ENCODE assay signal across 10 cellular contexts in the genomic region with DNA sequence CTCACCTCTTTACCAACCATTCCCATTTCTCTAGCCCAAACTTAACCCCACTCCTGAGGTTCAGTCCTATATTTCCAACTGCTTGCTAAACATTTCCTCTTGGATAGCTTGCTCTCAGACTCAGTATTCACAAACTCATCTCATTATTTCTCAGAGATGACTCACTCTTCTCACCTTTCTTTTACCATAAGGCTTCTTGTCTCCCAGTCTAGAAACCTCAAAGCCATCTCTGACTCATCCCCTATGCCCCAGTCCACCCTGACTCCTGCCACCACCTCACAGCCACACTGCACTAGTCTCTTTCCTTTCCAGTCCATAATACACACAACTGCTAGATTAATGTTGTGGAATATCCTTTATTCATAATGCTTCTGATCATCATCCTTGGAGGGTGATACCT. TPM values are rescaled to one million over a fixed set of nuclear protein-coding genes. Genes with fewer than 3 reads are reported as not detected.
DNase-seq lines count a peak whose midpoint lies in the region; ATAC-seq and TF ChIP-seq lines count a peak whose summit lies in the region.
"Had no signal": no experiment of that assay in that cellular context is flagged by ENCODE, and none has a peak within 500 bp of the region (broad histone marks: within the 10 kb centered on the region; RNA-seq: fewer than 3 reads in every experiment).

No MANE protein-coding gene starts in this region.

- H3K27ac Mint-ChIP-seq in activated CD4-positive, alpha-beta T cell treated with anti-CD3 and anti-CD28 coated beads for 36 hours, result no peak overlapping the region

- H3K27me3 Mint-ChIP-seq in activated CD4-positive, alpha-beta T cell treated with anti-CD3 and anti-CD28 coated beads for 36 hours, result peaks cover 39% of the 10 kb centered on the region

- intact Hi-C loops in activated CD4-positive, alpha-beta T cell treated with anti-CD3 and anti-CD28 coated beads for 36 hours (cut with DNase I, micrococcal nuclease), result loop anchor here in 1 of 2 experiments (5.0 to 10.0 kb wide), 2 partner anchors 320 to 972 kb away; a partner anchor contains a TSS
- intact Hi-C loops in PC-9 (cut with micrococcal nuclease; ENCODE audit: unreplicated experiment), result no loop called here

- peaks cover 26% of the 10 kb centered on the region for H3K4me1 ChIP-seq in PC-9 (replicated peaks; ENCODE audit: insufficient read depth)

- H3K36me3 Mint-ChIP-seq in activated CD4-positive, alpha-beta T cell treated with anti-CD3 and anti-CD28 coated beads for 36 hours (ENCODE audit: low read depth), result no peaks in the 10 kb centered on the region

- H2AFZ ChIP-seq in PC-9, result no peak overlapping the region

- no peaks in the 10 kb centered on the region for H3K27me3 ChIP-seq in PC-9 (ENCODE audit: insufficient read depth, low read depth)

- H3K4me1 Mint-ChIP-seq in activated CD4-positive, alpha-beta T cell treated with anti-CD3 and anti-CD28 coated beads for 36 hours, result peaks cover 14% of the 10 kb centered on the region

- no peak overlapping the region for H3K4me3 ChIP-seq in PC-9

- H3K4me3 Mint-ChIP-seq in activated CD4-positive, alpha-beta T cell treated with anti-CD3 and anti-CD28 coated beads for 36 hours, result no peak overlapping the region

- no peaks in the 10 kb centered on the region for H3K9me2 ChIP-seq in PC-9 (ENCODE audit: insufficient read depth)

- no peaks in the 10 kb centered on the region for H3K36me3 ChIP-seq in PC-9 (ENCODE audit: low read depth)

- peak overlapping the region; percentile 40 for H3K4me2 ChIP-seq in PC-9

- H3K79me2 ChIP-seq in PC-9 (ENCODE audit: low read depth), result no peaks in the 10 kb centered on the region

- peaks cover 16% of the 10 kb centered on the region for H3F3A ChIP-seq in PC-9 (ENCODE audit: insufficient read depth, low read depth)

- DNase-seq in activated CD4-positive, alpha-beta T cell treated with anti-CD3 and anti-CD28 coated beads for 36 hours, result peak; percentile 59
- DNase-seq in activated CD4-positive, alpha-beta T cell treated with anti-CD3 and anti-CD28 coated beads, Interleukin-2, amount 50 U/mL, for 4 hours, result no peak
- peak; percentile 57 to 91 for DNase-seq in PC-9
- DNase-seq in renal cortical epithelial cell (ENCODE audit: low read depth), result peak; percentile 79
- no peak for DNase-seq in SK-N-DZ (ENCODE audit: low spot score)
- no peak for DNase-seq in cerebellar nuclear complex (lab: John Stamatoyannopoulos, UW)
- DNase-seq: foreskin melanocyte, retina had no signal

- ATAC-seq in activated CD4-positive, alpha-beta T cell treated with anti-CD3 and anti-CD28 coated beads for 36 hours, result peak; percentile 95
- ATAC-seq in HG02870 (IDR thresholded peaks at IDR 0.05; ENCODE audit: unreplicated experiment) (peak; percentile 85), GM19397 (IDR thresholded peaks at IDR 0.05; ENCODE audit: unreplicated experiment) (no peak)

- CTCF ChIA-PET in activated CD4-positive, alpha-beta T cell treated with anti-CD3 and anti-CD28 coated beads for 36 hours (lab: Charles Lee), result interaction anchor here (0.9 kb wide), 1 partner anchor 11 kb away, joined by 3 read pairs; no protein-coding TSS in a partner anchor
- CTCF ChIA-PET in PC-9 (lab: Charles Lee), result interaction anchor here (0.5 kb wide), 2 partner anchors 454 to 946 kb away, joined by 3 to 5 read pairs; no protein-coding TSS in a partner anchor

- no peak for TF ChIP-seq CTCF in PC-9 (conservative IDR thresholded peaks at IDR 0.05)

- no TSS peak for BruUV-seq in PC-9 (replicated peaks; lab: Mats Ljungman, UMichigan)

- H3K9me3 Mint-ChIP-seq in activated CD4-positive, alpha-beta T cell treated with anti-CD3 and anti-CD28 coated beads for 36 hours (ENCODE audit: low read depth), result no peaks in the 10 kb centered on the region

- H4K20me1 ChIP-seq in PC-9 (ENCODE audit: insufficient read depth), result no peaks in the 10 kb centered on the region

- H3K27ac ChIP-seq in PC-9, result peak overlapping the region; percentile 28

- no peaks in the 10 kb centered on the region for H3K9me3 ChIP-seq in PC-9 (ENCODE audit: insufficient read depth, low read depth)

- POLR2A ChIA-PET in activated CD4-positive, alpha-beta T cell treated with anti-CD3 and anti-CD28 coated beads for 36 hours (lab: Charles Lee), result no interaction called here
- POLR2A ChIA-PET in PC-9 (lab: Charles Lee; ENCODE audit: unreplicated experiment), result no interaction called here

RNA-seq across cellular contexts. Expression of a gene that starts 4.8 kb away (rescaled TPM):
- total RNA-seq in activated CD4-positive, alpha-beta T cell treated with anti-CD3 and anti-CD28 coated beads for 36 hours, result not detected
- total RNA-seq in PC-9 (2021), result 0.20 and 0.23 TPM in 2 replicates
- total RNA-seq in renal cortical epithelial cell, result 0.05 TPM in 1 of 2 replicates, not detected in the other
- polyA plus RNA-seq in SK-N-DZ (2014; cell fraction: cytosol; rRNA removed), result 0.01 and 0.05 TPM in 2 replicates
- 0.24 and 0.35 TPM in 2 replicates for polyA plus RNA-seq in SK-N-DZ (2014; cell fraction: nucleus; rRNA removed)

Comparison
In these comparisons a context has a peak if more than half of its experiments do, and no peak if none do; other contexts are left out.
1. DNase-seq: peak in activated CD4-positive, alpha-beta T cell treated with anti-CD3 and anti-CD28 coated beads for 36 hours (single experiment), PC-9 (2 of 2) and renal cortical epithelial cell (single experiment); none in activated CD4-positive, alpha-beta T cell treated with anti-CD3 and anti-CD28 coated beads, Interleukin-2, amount 50 U/mL, for 4 hours (0 of 2), SK-N-DZ (single experiment) and cerebellar nuclear complex (0 of 2).